Comparison of ENCODE assay signal across 27 cellular contexts in the genomic region with DNA sequence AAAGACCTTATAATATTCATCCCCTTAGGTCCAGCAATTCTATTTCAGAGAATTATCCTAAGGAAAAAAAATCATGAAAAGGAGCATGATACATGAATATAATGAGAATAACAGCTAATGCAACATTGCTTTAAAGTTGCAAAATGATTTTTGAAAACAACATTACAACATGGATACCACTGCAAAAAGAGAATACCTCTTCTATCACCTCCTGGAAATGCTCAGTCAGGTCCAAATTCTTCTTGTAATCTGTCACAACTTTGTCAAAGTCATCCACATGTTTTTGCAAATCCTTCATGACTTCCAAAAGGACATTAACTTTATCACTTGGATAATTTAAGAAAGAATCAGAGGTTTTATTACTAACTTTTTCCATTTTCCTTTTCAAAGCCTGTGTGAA.
"Had no signal": no experiment of that assay in that cellular context is flagged by ENCODE, and none has a peak within 500 bp of the region (broad histone marks: within the 10 kb centered on the region; RNA-seq: fewer than 3 reads in every experiment).

No MANE protein-coding gene starts in this region.

- H3K4me3 Mint-ChIP-seq: dendritic cell treated with granulocyte-macrophage colony-stimulating factor and Interleukin-4, amounts not matched to agents 40 ng/mL and 50 ng/mL, for 4 days; endodermal cell; natural killer cell; stimulated activated memory B cell treated with anti-CD40 and anti-IgM and Interleukin-4, amounts not matched to agents 10 μg/mL and 1 μg/mL and 100 μg/mL, for 72 hours had no signal

- H3K9me3 ChIP-seq: colonic mucosa, esophagus muscularis mucosa, left lung, lower lobe of right lung, ovary, right lobe of liver, testis, transverse colon, upper lobe of right lung, uterus had no signal

- H3K27ac Mint-ChIP-seq: dendritic cell treated with granulocyte-macrophage colony-stimulating factor and Interleukin-4, amounts not matched to agents 40 ng/mL and 50 ng/mL, for 4 days; endodermal cell; natural killer cell; stimulated activated memory B cell treated with anti-CD40 and anti-IgM and Interleukin-4, amounts not matched to agents 10 μg/mL and 1 μg/mL and 100 μg/mL, for 72 hours had no signal

- H3K36me3 ChIP-seq: colonic mucosa, esophagus muscularis mucosa, left lung, ovary, right lobe of liver, transverse colon, upper lobe of right lung, uterus had no signal

- H2AFZ ChIP-seq: hepatocyte had no signal

- H3K27me3 Mint-ChIP-seq: dendritic cell treated with granulocyte-macrophage colony-stimulating factor and Interleukin-4, amounts not matched to agents 40 ng/mL and 50 ng/mL, for 4 days; stimulated activated memory B cell treated with anti-CD40 and anti-IgM and Interleukin-4, amounts not matched to agents 10 μg/mL and 1 μg/mL and 100 μg/mL, for 72 hours had no signal

- H3K27me3 ChIP-seq: colonic mucosa, esophagus muscularis mucosa, hepatocyte, left lung, ovary, right lobe of liver, testis, transverse colon, upper lobe of right lung, uterus had no signal

- H3K36me3 Mint-ChIP-seq: natural killer cell had no signal

- DNase-seq: central memory CD4-positive, alpha-beta T cell; colonic mucosa; effector CD8-positive, alpha-beta T cell; endodermal cell; foreskin melanocyte; kidney; left lung; lower lobe of right lung; natural killer cell; occipital lobe; ovary; posterior cingulate gyrus; retina; right lobe of liver; stimulated activated CD4-positive, alpha-beta T cell treated with anti-CD3 and anti-CD28 coated beads, Interleukin-2, amount 100 ng/mL, for 24 hours; stimulated activated CD4-positive, alpha-beta T cell treated with anti-CD3 and anti-CD28 coated beads, Interleukin-4, amount 100 ng/mL, for 4 hours; stimulated activated naive CD8-positive, alpha-beta T cell treated with anti-CD3 and anti-CD28 coated beads, Interleukin-15, Interleukin-2, amounts not matched to agents 100 U/mL and 50 U/mL, for 24 hours; substantia nigra; testis; transverse colon; upper lobe of right lung; uterus had no signal

- H3K4me3 ChIP-seq: colonic mucosa, esophagus muscularis mucosa, hepatocyte, left lung, lower lobe of right lung, ovary, right lobe of liver, testis, transverse colon, upper lobe of right lung, uterus had no signal

- H3K4me1 Mint-ChIP-seq: endodermal cell; natural killer cell; stimulated activated memory B cell treated with anti-CD40 and anti-IgM and Interleukin-4, amounts not matched to agents 10 μg/mL and 1 μg/mL and 100 μg/mL, for 72 hours had no signal

- H3K9me3 Mint-ChIP-seq: dendritic cell treated with granulocyte-macrophage colony-stimulating factor and Interleukin-4, amounts not matched to agents 40 ng/mL and 50 ng/mL, for 4 days; endodermal cell; natural killer cell; stimulated activated memory B cell treated with anti-CD40 and anti-IgM and Interleukin-4, amounts not matched to agents 10 μg/mL and 1 μg/mL and 100 μg/mL, for 72 hours had no signal

- ATAC-seq: left lung; lower lobe of right lung; natural killer cell; right lobe of liver; stimulated activated memory B cell treated with anti-CD40 and anti-IgM and Interleukin-4, amounts not matched to agents 10 μg/mL and 1 μg/mL and 100 μg/mL, for 72 hours; stimulated activated naive CD8-positive, alpha-beta T cell treated with anti-CD3 and anti-CD28 coated beads, Interleukin-15, Interleukin-2, amounts not matched to agents 100 U/mL and 50 U/mL, for 24 hours; upper lobe of right lung had no signal

- H3K79me2 ChIP-seq: hepatocyte had no signal

- H3K4me2 ChIP-seq: hepatocyte had no signal

- H3K4me1 ChIP-seq: colonic mucosa, left lung, lower lobe of right lung, right lobe of liver, testis, transverse colon, upper lobe of right lung, uterus had no signal

- H3K27ac ChIP-seq: colonic mucosa, epithelial cell of prostate, esophagus muscularis mucosa, hepatocyte, left lung, lower lobe of right lung, ovary, right lobe of liver, testis, transverse colon, upper lobe of right lung, uterus had no signal
